15 cellular contexts compared by ENCODE assay signal in the genomic region with DNA sequence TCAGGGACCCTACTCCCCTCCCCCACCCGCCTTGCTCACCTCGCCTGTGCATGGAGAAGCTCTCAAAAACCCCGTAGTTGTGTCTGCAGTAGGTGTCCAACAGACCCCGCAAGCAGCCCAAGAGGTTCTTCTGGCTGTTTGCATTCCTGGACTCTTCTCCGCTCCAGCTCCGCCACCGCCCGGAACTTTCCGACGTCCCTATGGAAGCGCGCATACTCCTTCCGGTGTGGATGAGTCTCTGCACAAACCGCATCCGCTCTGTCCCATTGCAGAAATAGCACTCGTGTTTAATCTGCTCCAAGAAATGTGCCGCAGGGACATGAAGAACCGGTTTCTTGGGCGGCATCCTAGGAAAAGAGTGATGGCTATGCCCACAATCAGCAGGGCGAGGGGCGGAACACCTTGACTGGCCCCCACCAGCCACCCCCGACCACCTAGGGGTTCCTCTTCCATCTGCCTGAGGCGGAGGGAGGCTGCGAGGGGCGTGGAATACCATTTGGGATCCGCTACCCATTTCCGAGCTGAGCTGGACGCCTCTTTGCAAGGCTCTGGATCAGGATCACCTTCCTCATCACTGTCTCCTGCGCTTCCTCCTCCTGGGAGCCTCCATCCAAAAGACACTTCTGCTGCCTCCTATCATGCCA. TPM values are rescaled to one million over a fixed set of nuclear protein-coding genes. Genes with fewer than 3 reads are reported as not detected.
DNase-seq lines count a peak whose midpoint lies in the region; ATAC-seq, FAIRE-seq and TF ChIP-seq lines count a peak whose summit lies in the region.
"Had no signal": no experiment of that assay in that cellular context is flagged by ENCODE, and none has a peak within 500 bp of the region (broad histone marks: within the 10 kb centered on the region; RNA-seq: fewer than 3 reads in every experiment).

No MANE protein-coding gene starts in this region.

- H4K20me1 ChIP-seq in BLaER1 treated with 17β-estradiol and CSF1 and Interleukin-3, amounts not matched to agents 10 nM and 100 nM: no peaks in the 10 kb centered on the region
- H4K20me1 ChIP-seq in H1 (replicated peaks in 1 of 2; ENCODE audit: control insufficient read depth in 1 of 2, insufficient read depth in 2 of 2, low read length in 2 of 2): no peaks in the 10 kb centered on the region

- peak overlapping the region; percentile 19; the same call in 1 of the 2 replicates for H3K18ac ChIP-seq in H1 (ENCODE audit: extremely low read depth, low read length)
- no peak overlapping the region for H3K18ac ChIP-seq in neuronal stem cell (ENCODE audit: low read length)

- no peak overlapping the region for H2BK120ac ChIP-seq in H1 (replicated peaks; ENCODE audit: low read depth, low read length)
- no peak overlapping the region for H2BK120ac ChIP-seq in neuronal stem cell (ENCODE audit: low read depth, low read length)

- peak overlapping the region in 4 of 11 experiments; percentile 22 to 42 (median 38); a peak in 6 of 22 replicates for H3K9ac ChIP-seq in BLaER1 treated with 17β-estradiol and CSF1 and Interleukin-3, amounts not matched to agents 10 nM and 100 nM
- no peak overlapping the region for H3K9ac ChIP-seq in H1 (replicated peaks in 1 of 4; ENCODE audit: extremely low read depth in 1 of 4, low read depth in 3 of 4, low read length in 3 of 4)
- no peak overlapping the region for H3K9ac ChIP-seq in neuronal stem cell (ENCODE audit: low read depth, low read length, poor library complexity)

- peak overlapping the region in 1 of 11 experiments; percentile 4; a peak in 2 of 22 replicates for H3K27ac ChIP-seq in BLaER1 treated with 17β-estradiol and CSF1 and Interleukin-3, amounts not matched to agents 10 nM and 100 nM
- H3K27ac ChIP-seq in HL-60 (replicated peaks): no peak overlapping the region
- H3K27ac ChIP-seq in H1 (ENCODE audit: low read depth, low read length): no peak overlapping the region; the same call in 1 of the 2 replicates
- H3K27ac ChIP-seq in neuronal stem cell (replicated peaks; ENCODE audit: low read length): no peak overlapping the region

- no peak overlapping the region for H2BK12ac ChIP-seq in H1 (ENCODE audit: low read depth, low read length)
- no peak overlapping the region for H2BK12ac ChIP-seq in neuronal stem cell (ENCODE audit: low read length)

- H3K4me2 ChIP-seq in BLaER1 treated with 17β-estradiol and CSF1 and Interleukin-3, amounts not matched to agents 10 nM and 100 nM: peak overlapping the region; percentile 51 to 81 (median 73)
- H3K4me2 ChIP-seq in H1 (ENCODE audit: insufficient read depth in 1 of 2, low read depth in 2 of 2, low read length in 2 of 2) (no peak overlapping the region), neuronal stem cell (ENCODE audit: insufficient read depth, low read length, poor library complexity, severe bottlenecking) (no peak overlapping the region)

- FAIRE-seq in H1 (lab: Jason Lieb, UNC) (no peak), RCC 7860 (lab: Jason Lieb, UNC) (no peak)
- FAIRE-seq: GM19239 had no signal

- no peak for TF ChIP-seq CTCF in HL-60 (IDR thresholded peaks at IDR 0.05; ENCODE audit: insufficient read depth, low read length)
- no peak for TF ChIP-seq CTCF in H1 (IDR thresholded peaks at IDR 0.05; ENCODE audit: control extremely low read depth in 1 of 3, insufficient read depth in 1 of 3, low read depth in 1 of 3, low read length in 3 of 3)

- H3K79me1 ChIP-seq in H1 (ENCODE audit: low read depth, low read length) (no peaks in the 10 kb centered on the region), neuronal stem cell (ENCODE audit: low read depth, low read length) (no peaks in the 10 kb centered on the region)

- no peak overlapping the region for H3K14ac ChIP-seq in H1 (ENCODE audit: insufficient read length)
- no peak overlapping the region for H3K14ac ChIP-seq in neuronal stem cell (ENCODE audit: low read length)

- H4K91ac ChIP-seq in H1 (replicated peaks; ENCODE audit: insufficient read length, low read length) (no peak overlapping the region), neuronal stem cell (ENCODE audit: low read depth, low read length, poor library complexity) (no peak overlapping the region)

- CTCF ChIA-PET in H1 (lab: Charles Lee; ENCODE audit: partially characterized antibody): interaction anchor here (0.6 to 1.8 kb wide), 12 partner anchors 10 to 228 kb away, joined by 3 to 9 read pairs (median 3); no protein-coding TSS in a partner anchor

- peaks cover 0 to 13% (median 9%) of the 10 kb centered on the region in 11 experiments; a peak in 11 of 22 replicates for H3K27me3 ChIP-seq in BLaER1 treated with 17β-estradiol and CSF1 and Interleukin-3, amounts not matched to agents 10 nM and 100 nM
- peaks cover 11% of the 10 kb centered on the region for H3K27me3 ChIP-seq in HL-60 (ENCODE audit: insufficient read depth, poor library complexity, severe bottlenecking)
- H3K27me3 ChIP-seq in H1 (replicated peaks in 1 of 4; ENCODE audit: control insufficient read depth in 3 of 4, extremely low read depth in 1 of 4, insufficient read depth in 3 of 4, low read length in 3 of 4): no peaks in the 10 kb centered on the region
- no peaks in the 10 kb centered on the region for H3K27me3 ChIP-seq in neuronal stem cell (ENCODE audit: control insufficient read depth in 3 of 3, insufficient read depth in 3 of 3, low read depth in 1 of 3, low read length in 3 of 3)

- ATAC-seq in HG02678 (IDR thresholded peaks at IDR 0.05; ENCODE audit: unreplicated experiment) (no peak), HG03457 (IDR thresholded peaks at IDR 0.05; ENCODE audit: unreplicated experiment) (no peak)
- ATAC-seq: left lobe of liver had no signal

- H3K9me3 ChIP-seq in BLaER1 treated with 17β-estradiol and CSF1 and Interleukin-3, amounts not matched to agents 10 nM and 100 nM (replicated peaks in 1 of 11): peaks cover 0 to 25% (median 9%) of the 10 kb centered on the region in 11 experiments; a peak in 16 of 22 replicates
- H3K9me3 ChIP-seq in H1 (ENCODE audit: insufficient read depth in 2 of 2, low read depth in 1 of 2, low read length in 1 of 2) (no peaks in the 10 kb centered on the region), neuronal stem cell (replicated peaks in 1 of 2; ENCODE audit: control insufficient read depth in 2 of 2, insufficient read depth in 1 of 2, low read depth in 1 of 2, low read length in 2 of 2) (peaks cover 0 to 2% of the 10 kb centered on the region in 2 donors)

- H3K4me3 ChIP-seq in BLaER1 treated with 17β-estradiol and CSF1 and Interleukin-3, amounts not matched to agents 10 nM and 100 nM: peak overlapping the region; percentile 44 to 69 (median 56)
- H3K4me3 ChIP-seq in HL-60 (replicated peaks; ENCODE audit: insufficient read depth, low read length): 0 out of 2 replicates have a peak overlapping the region, but pooled peaks have one; percentile 6
- no peak overlapping the region for H3K4me3 ChIP-seq in H1 (ENCODE audit: extremely low read depth in 1 of 4, insufficient read depth in 2 of 4, low read depth in 3 of 4, low read length in 4 of 4)
- H3K4me3 ChIP-seq in neuronal stem cell (ENCODE audit: low read length in 2 of 2): no peak overlapping the region

- H3K79me2 ChIP-seq in H1 (ENCODE audit: control insufficient read depth in 1 of 2, insufficient read depth in 2 of 2, low read length in 2 of 2): no peaks in the 10 kb centered on the region

- no peaks in the 10 kb centered on the region for H3K36me3 ChIP-seq in BLaER1 treated with 17β-estradiol and CSF1 and Interleukin-3, amounts not matched to agents 10 nM and 100 nM
- H3K36me3 ChIP-seq in H1 (ENCODE audit: control insufficient read depth in 2 of 4, insufficient read depth in 4 of 4, low read length in 3 of 4) (no peaks in the 10 kb centered on the region), neuronal stem cell (replicated peaks in 1 of 2; ENCODE audit: control insufficient read depth in 2 of 2, insufficient read depth in 2 of 2, low read length in 2 of 2) (no peaks in the 10 kb centered on the region)

- peaks cover 0 to 10% (median 5%) of the 10 kb centered on the region in 10 experiments; a peak in 5 of 20 replicates for H3K4me1 ChIP-seq in BLaER1 treated with 17β-estradiol and CSF1 and Interleukin-3, amounts not matched to agents 10 nM and 100 nM
- H3K4me1 ChIP-seq in H1 (replicated peaks in 1 of 4; ENCODE audit: control insufficient read depth in 3 of 4, insufficient read depth in 4 of 4, low read length in 3 of 4) (no peaks in the 10 kb centered on the region), neuronal stem cell (ENCODE audit: control insufficient read depth in 2 of 2, insufficient read depth in 1 of 2, low read depth in 1 of 2, low read length in 2 of 2) (peaks cover 0 to 2% of the 10 kb centered on the region in 2 donors)

- TF ChIP-seq RAD21 in H1 (IDR thresholded peaks at IDR 0.05 in 1 of 2, conservative IDR thresholded peaks at IDR 0.05 in 1 of 2; ENCODE audit: low read depth in 2 of 2, low read length in 2 of 2): no peak

- H2BK15ac ChIP-seq in H1 (ENCODE audit: low read length) (no peak overlapping the region), neuronal stem cell (ENCODE audit: low read length) (peak overlapping the region; percentile 43)

- H3K23me2 ChIP-seq in H1 (ENCODE audit: low read depth, low read length): no peaks in the 10 kb centered on the region

- TF ChIP-seq EP300 in H1 (IDR thresholded peaks at IDR 0.05; ENCODE audit: borderline replicate concordance in 1 of 2, low read depth in 2 of 2, low read length in 2 of 2): no peak

- POLR2A ChIA-PET in H1 (lab: Charles Lee; ENCODE audit: partially characterized antibody): no interaction called here

- no peak overlapping the region for H2AK5ac ChIP-seq in H1 (ENCODE audit: low read depth, low read length)
- H2AK5ac ChIP-seq in neuronal stem cell (ENCODE audit: low read depth, low read length): no peak overlapping the region

- H3K4ac ChIP-seq in H1 (replicated peaks; ENCODE audit: insufficient read length, low read depth, low read length): no peak overlapping the region
- no peak overlapping the region for H3K4ac ChIP-seq in neuronal stem cell (ENCODE audit: low read length)

- no peak overlapping the region for H3K56ac ChIP-seq in H1 (replicated peaks; ENCODE audit: insufficient read length, low read depth, low read length)

- H2BK5ac ChIP-seq in H1 (ENCODE audit: low read depth, low read length) (no peak overlapping the region), neuronal stem cell (ENCODE audit: low read length) (no peak overlapping the region)

- H2BK20ac ChIP-seq in H1 (ENCODE audit: low read length): no peak overlapping the region

- TF ChIP-seq POLR2A in H1 (IDR thresholded peaks at IDR 0.05; ENCODE audit: control extremely low read depth in 1 of 2, low read depth in 2 of 2, low read length in 2 of 2): no peak

- WGBS in H1 (ENCODE audit: extremely low coverage in 1 of 2, insufficient coverage in 1 of 2, insufficient read length in 1 of 2, insufficient replicate concordance in 2 of 2, low coverage in 1 of 2, low lambda C conversion rate in 2 of 2, missing lambda C conversion rate in 1 of 2), 2 experiments: 94% methylated on average over 28 of the region's 29 CpGs; no CpG with 5 or more reads in 1 of the 2 experiments
- no CpG with 5 or more reads among the region's 29 CpGs for WGBS in neuronal stem cell (ENCODE audit: extremely low coverage in 2 of 2, insufficient read length in 2 of 2, insufficient replicate concordance in 1 of 2), 2 donors

- H2AFZ ChIP-seq in H1 (ENCODE audit: low read length): no peak overlapping the region
- H2AFZ ChIP-seq in neuronal stem cell (ENCODE audit: low read length): no peak overlapping the region

- no peak overlapping the region for H3K23ac ChIP-seq in H1 (ENCODE audit: insufficient read length)
- no peak overlapping the region for H3K23ac ChIP-seq in neuronal stem cell (ENCODE audit: low read depth, low read length, poor library complexity)

- no peak for DNase-seq in HL-60 (ENCODE audit: low read depth in 1 of 2, low spot score in 1 of 2)
- DNase-seq in H1 (ENCODE audit: low read depth in 1 of 2, low spot score in 2 of 2): no peak
- DNase-seq in neuronal stem cell (ENCODE audit: low spot score): no peak
- DNase-seq in activated CD4-positive, alpha-beta T cell treated with anti-CD3 and anti-CD28 coated beads for 4 hours: no peak
- no peak for DNase-seq in RCC 7860 (ENCODE audit: low spot score)
- DNase-seq: activated CD4-positive, alpha-beta T cell treated with anti-CD3 and anti-CD28 coated beads, Interleukin-2, amount 10 ng/mL, durations not matched to agents 7 days and 5 days; NCI-H524 treated with DMSO at 0.1 percent for 48 hours had no signal

- H4K5ac ChIP-seq in H1 (ENCODE audit: insufficient read length, low read depth, low read length): no peak overlapping the region

- no peak overlapping the region for H4K8ac ChIP-seq in H1 (ENCODE audit: extremely low read depth, insufficient read depth, low read length)
- H4K8ac ChIP-seq in neuronal stem cell (ENCODE audit: low read depth, low read length): no peak overlapping the region

RNA-seq across cellular contexts. Expression of gene HLA-DRA, which starts 20.2 kb away (rescaled TPM):
- 4.1 and 5.0 TPM in 2 replicates for total RNA-seq in H1 (2021; fragmentation: NEBNext Ultra II Directional; extraction: Animal tissue kit (Norgen Biotek cat#: 25700))
- 4.2 and 6.2 TPM in 2 replicates for polyA plus RNA-seq in H1 (2011; rRNA removed)
- polyA plus RNA-seq in H1 (2011; cell fraction: cytosol; rRNA removed): 5.8 TPM
- 2.6 TPM for polyA plus RNA-seq in H1 (2011; cell fraction: nucleus; rRNA removed)
- 3.7 to 6.1 TPM (median 4.7 TPM) in 4 replicates for polyA plus RNA-seq in H1 (2012, experiment 1 of 2)
- 2.2 TPM for polyA plus RNA-seq in H1 (2012, experiment 2 of 2)
- polyA plus RNA-seq in H1 (2013, experiment 1 of 2): 6.9 TPM
- polyA plus RNA-seq in H1 (2013, experiment 2 of 2): 7.5 TPM
- polyA minus RNA-seq in H1 (2011; rRNA and poly(A)+ RNA removed): 5.6 and 6.1 TPM in 2 replicates
- 0.88 TPM for polyA minus RNA-seq in H1 (2011; cell fraction: cytosol; rRNA and poly(A)+ RNA removed)
- polyA minus RNA-seq in H1 (2011; cell fraction: nucleus; rRNA and poly(A)+ RNA removed): 1.3 TPM
- 2.5 TPM for polyA plus RNA-seq in neuronal stem cell (2013, experiment 1 of 2)
- polyA plus RNA-seq in neuronal stem cell (2013, experiment 2 of 2): 2.4 TPM
- total RNA-seq: progenitor cell of endocrine pancreas had no signal

RNA-seq across cellular contexts. Expression of gene BTNL2, which starts 52.9 kb away (rescaled TPM):
- total RNA-seq in H1 (2021; fragmentation: NEBNext Ultra II Directional; extraction: Animal tissue kit (Norgen Biotek cat#: 25700)): not detected in 2 replicates
- not detected in 2 replicates for polyA plus RNA-seq in H1 (2011; rRNA removed)
- not detected for polyA plus RNA-seq in H1 (2011; cell fraction: cytosol; rRNA removed)
- polyA plus RNA-seq in H1 (2011; cell fraction: nucleus; rRNA removed): not detected
- polyA plus RNA-seq in H1 (2012, experiment 1 of 2): not detected in 4 replicates
- polyA plus RNA-seq in H1 (2012, experiment 2 of 2): not detected
- not detected for polyA plus RNA-seq in H1 (2013, experiment 1 of 2)
- not detected for polyA plus RNA-seq in H1 (2013, experiment 2 of 2)
- polyA minus RNA-seq in H1 (2011; rRNA and poly(A)+ RNA removed): not detected in 2 replicates
- polyA minus RNA-seq in H1 (2011; cell fraction: cytosol; rRNA and poly(A)+ RNA removed): not detected
- not detected for polyA minus RNA-seq in H1 (2011; cell fraction: nucleus; rRNA and poly(A)+ RNA removed)
- polyA plus RNA-seq in neuronal stem cell (2013, experiment 1 of 2): not detected
- polyA plus RNA-seq in neuronal stem cell (2013, experiment 2 of 2): not detected
- total RNA-seq: activated CD4-positive, alpha-beta T cell treated with anti-CD3 and anti-CD28 coated beads, Interleukin-2, amount 10 ng/mL, durations not matched to agents 7 days and 5 days; left lobe of liver; progenitor cell of endocrine pancreas; ureter had no signal
- polyA plus RNA-seq: adipose tissue had no signal

Comparison
In these comparisons a context has a peak if more than half of its experiments do, and no peak if none do; other contexts are left out.
1. H3K4me2 ChIP-seq: peak in BLaER1 treated with 17β-estradiol and CSF1 and Interleukin-3, amounts not matched to agents 10 nM and 100 nM (11 of 11); none in H1 (0 of 2) and neuronal stem cell (single experiment).
2. H3K4me3 ChIP-seq: peak in BLaER1 treated with 17β-estradiol and CSF1 and Interleukin-3, amounts not matched to agents 10 nM and 100 nM (10 of 10) and HL-60 (single experiment); none in H1 (0 of 4) and neuronal stem cell (0 of 2).